ENCODE assay signal across 10 cellular contexts in the genomic region with DNA sequence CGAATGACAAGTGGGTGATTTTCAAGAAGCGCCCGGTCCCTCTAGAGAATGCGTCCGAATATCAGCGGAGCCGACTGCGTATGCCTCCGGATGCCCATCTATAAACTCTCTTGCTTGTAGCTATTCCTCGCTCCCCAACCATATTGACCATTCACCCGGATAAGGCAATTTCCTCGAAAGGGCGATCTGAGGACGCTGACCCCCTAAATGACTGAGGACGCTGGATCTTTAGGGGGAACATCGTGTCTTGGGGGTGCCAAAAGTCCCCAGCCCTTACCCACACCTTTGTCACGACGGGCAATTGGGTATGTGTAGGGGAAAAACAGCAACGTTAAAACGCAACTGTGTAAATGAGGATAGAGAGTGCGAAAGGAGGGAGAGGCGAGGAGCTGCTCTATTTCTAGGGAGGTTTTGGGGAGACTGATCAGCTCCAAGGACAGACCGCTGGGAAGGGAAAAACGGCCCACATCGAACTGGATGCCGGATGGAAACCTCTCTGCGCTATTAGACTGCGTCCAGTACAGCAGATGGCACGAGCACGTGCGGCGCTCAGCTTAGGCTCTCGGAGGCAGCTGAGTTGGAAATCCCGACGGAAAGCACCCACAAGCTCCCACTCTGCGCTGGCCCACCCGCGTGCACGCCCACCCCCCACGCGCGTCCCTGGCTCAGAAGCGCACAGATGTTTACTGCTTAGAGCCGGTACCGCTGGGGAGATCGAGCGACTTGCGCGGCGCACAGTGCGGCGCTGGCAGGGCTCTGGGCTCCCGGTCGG. TPM values are rescaled to one million over a fixed set of nuclear protein-coding genes. Genes with fewer than 3 reads are reported as not detected.
A peak's percentile ranks its signal among the peaks of the same experiment; 100 is the strongest.
DNase-seq lines count a peak whose midpoint lies in the region; TF ChIP-seq lines count a peak whose summit lies in the region.
"Had no signal": no experiment of that assay in that cellular context is flagged by ENCODE, and none has a peak within 500 bp of the region (broad histone marks: within the 10 kb centered on the region; RNA-seq: fewer than 3 reads in every experiment).

No MANE protein-coding gene starts in this region.

- no peaks in the 10 kb centered on the region for H3K9me3 ChIP-seq in H9 (ENCODE audit: control insufficient read depth, low read depth, low read length)

- no peak overlapping the region for H3K4ac ChIP-seq in H9 (ENCODE audit: low read depth, low read length)

- H2BK15ac ChIP-seq in H9 (ENCODE audit: low read depth, low read length) = no peak overlapping the region

- no peak overlapping the region for H3K23ac ChIP-seq in H9 (ENCODE audit: insufficient read length, low read depth, low read length)

- TF ChIP-seq CTCF in H9 (conservative IDR thresholded peaks at IDR 0.05) (no peak), astrocyte of the spinal cord (IDR thresholded peaks at IDR 0.05; ENCODE audit: low read depth, low read length) (no peak)

- H3K4me1 Mint-ChIP-seq in H9 = peaks cover 46% of the 10 kb centered on the region in 2 experiments

- H3T11ph ChIP-seq in H9 (ENCODE audit: low read length) = no peak overlapping the region

- H3K79me2 ChIP-seq in H9 (ENCODE audit: insufficient read depth, low read length) = no peaks in the 10 kb centered on the region

- H3K14ac ChIP-seq in H9 (ENCODE audit: insufficient read depth, low read length) = no peak overlapping the region

- peaks cover 0 to 2% (median 0%) of the 10 kb centered on the region in 3 experiments; a peak in 2 of 7 replicates for H3K36me3 Mint-ChIP-seq in H9 (ENCODE audit: insufficient read depth in 1 of 3, low read depth in 3 of 3)

- H2AFZ ChIP-seq in H9 (ENCODE audit: low read length) = no peak overlapping the region

- H3K27ac ChIP-seq in H9 (ENCODE audit: insufficient read length, low read depth, low read length) (no peak overlapping the region), skin epidermis (peak overlapping the region in 20 of 21 experiments; percentile 25 to 98 (median 86))

- H3K56ac ChIP-seq in H9 (ENCODE audit: insufficient read length, low read depth, low read length) = no peak overlapping the region

- H3K23me2 ChIP-seq in H9 (ENCODE audit: insufficient read length, low read depth, low read length, poor library complexity, severe bottlenecking) = peaks cover 36% of the 10 kb centered on the region

- no peak overlapping the region for H2BK20ac ChIP-seq in H9 (ENCODE audit: low read depth, low read length, poor library complexity, severe bottlenecking)

- H2AK5ac ChIP-seq in H9 (ENCODE audit: insufficient read length, low read length) = no peak overlapping the region

- H3K4me1 ChIP-seq in H9 (ENCODE audit: insufficient read depth, low read length) = peaks cover 5% of the 10 kb centered on the region; the same call in 1 of the 2 replicates

- H3K9me3 Mint-ChIP-seq in H9 = no peaks in the 10 kb centered on the region

- no peak overlapping the region for H2BK5ac ChIP-seq in H9 (ENCODE audit: insufficient read length, low read length)

- H4K5ac ChIP-seq in H9 (ENCODE audit: insufficient read length, low read depth, low read length) = no peak overlapping the region

- H3K79me1 ChIP-seq in H9 (ENCODE audit: insufficient read depth, low read depth, low read length, poor library complexity, severe bottlenecking) = no peaks in the 10 kb centered on the region

- peak overlapping the region; percentile 96 for H3K4me2 ChIP-seq in H9 (ENCODE audit: insufficient read depth, insufficient read length, low read length)

- no peak overlapping the region for H3K27ac Mint-ChIP-seq in H9

- H3K18ac ChIP-seq in H9 (ENCODE audit: insufficient read length, low read depth, low read length) = no peak overlapping the region

- DNase-seq in H9 = peak; percentile 42
- DNase-seq in astrocyte of the spinal cord (ENCODE audit: low read depth, low spot score) = peak; percentile 53
- no peak for DNase-seq in SHP77 treated with DMSO at 0.1 percent for 48 hours (lab: John Stamatoyannopoulos, UW)
- no peak for DNase-seq in stimulated activated CD4-positive, alpha-beta T cell treated with anti-CD3 and anti-CD28 coated beads, Interleukin-4, amount 100 ng/mL, for 4 hours
- no peak for DNase-seq in NCI-H2171 treated with DMSO at 0.1 percent for 48 hours (lab: John Stamatoyannopoulos, UW)
- DNase-seq in NCI-H1048 (lab: John Stamatoyannopoulos, UW) = no peak
- DNase-seq: SIG-M5; stimulated activated CD4-positive, alpha-beta T cell treated with anti-CD3 and anti-CD28 coated beads, Interleukin-4, amount 100 ng/mL, for 1 hour had no signal

- H3K4me3 ChIP-seq in astrocyte of the spinal cord (ENCODE audit: low read depth, low read length) (peak overlapping the region; percentile 89), iPS-11a (ENCODE audit: low read depth, low read length) (peak overlapping the region; percentile 17), skin epidermis (peak overlapping the region in 3 of 7 experiments; percentile 13 to 47 (median 16))

- in situ Hi-C loops in astrocyte of the spinal cord (cut with HindIII; ENCODE audit: low sequenced_read_pairs) = no loop called here

- WGBS in H9 (ENCODE audit: extremely low coverage, insufficient read length, low lambda C conversion rate) = no CpG with 5 or more reads among the region's 54 CpGs

- H2BK120ac ChIP-seq in H9 (ENCODE audit: low read depth, low read length, poor library complexity, severe bottlenecking) = no peak overlapping the region

- H3K27me3 Mint-ChIP-seq in H9 (ENCODE audit: low read depth) = peaks cover 91% of the 10 kb centered on the region

- no peak overlapping the region for H4K91ac ChIP-seq in H9 (ENCODE audit: insufficient read length, low read depth, low read length)

- peak overlapping the region; percentile 23 to 86 for H3K4me3 Mint-ChIP-seq in H9

- H4K20me1 ChIP-seq in H9 (ENCODE audit: control insufficient read depth, insufficient read depth, insufficient read length) = no peaks in the 10 kb centered on the region

- H2BK12ac ChIP-seq in H9 (ENCODE audit: insufficient read length, low read depth, low read length) = no peak overlapping the region

- H3K9ac ChIP-seq in H9 (ENCODE audit: extremely low read depth, insufficient read length, low read length) = no peak overlapping the region

- H3K27me3 ChIP-seq in H9 (ENCODE audit: insufficient read depth, low read length) = peaks cover 67% of the 10 kb centered on the region

- no peak overlapping the region for H4K8ac ChIP-seq in H9 (replicated peaks; ENCODE audit: insufficient read length, low read depth, low read length)

RNA-seq across cellular contexts. Expression of gene PRRX1, which starts 2.9 kb away (rescaled TPM):
- not detected in 2 replicates for total RNA-seq in H9 (2021)

Comparison
In these comparisons a context has a peak if more than half of its experiments do, and no peak if none do; other contexts are left out.
1. DNase-seq: peak in H9 (single experiment) and astrocyte of the spinal cord (single experiment); none in SHP77 treated with DMSO at 0.1 percent for 48 hours (single experiment), stimulated activated CD4-positive, alpha-beta T cell treated with anti-CD3 and anti-CD28 coated beads, Interleukin-4, amount 100 ng/mL, for 4 hours (0 of 2), NCI-H2171 treated with DMSO at 0.1 percent for 48 hours (single experiment) and NCI-H1048 (single experiment).